ENCODE assay signal across 15 cellular contexts in genomic region chr2:19580830-19581229, GRCh38.
DNase-seq lines count a peak whose midpoint lies in the region; ATAC-seq and TF ChIP-seq lines count a peak whose summit lies in the region.
"Had no signal": no experiment of that assay in that cellular context is flagged by ENCODE, and none has a peak within 500 bp of the region (broad histone marks: within the 10 kb centered on the region; RNA-seq: fewer than 3 reads in every experiment).

No MANE protein-coding gene starts in this region.

- no peak for TF ChIP-seq CTCF in choroid plexus epithelial cell (conservative IDR thresholded peaks at IDR 0.05; ENCODE audit: low read depth, low read length)

- ATAC-seq in Right ventricle myocardium inferior (peak; percentile 39), GM21737 (IDR thresholded peaks at IDR 0.05; ENCODE audit: unreplicated experiment) (no peak), HG03025 (IDR thresholded peaks at IDR 0.05; ENCODE audit: low FRiP score, unreplicated experiment) (no peak), HG02885 (IDR thresholded peaks at IDR 0.05; ENCODE audit: poor library complexity, unreplicated experiment) (no peak)

- DNase-seq in Right ventricle myocardium inferior (ENCODE audit: missing footprints) (peak; percentile 49), cardiac septum (ENCODE audit: low spot score) (no peak), choroid plexus epithelial cell (ENCODE audit: low read depth) (peak; percentile 86), kidney tubule cell (ENCODE audit: low spot score) (peak; percentile 92), T-helper 2 cell (no peak)
- DNase-seq: activated CD4-positive, alpha-beta T cell treated with anti-CD3 and anti-CD28 coated beads, Interleukin-2, amount 50 U/mL, for 48 hours; activated T-cell treated with anti-CD3 and anti-CD28 coated beads, Interleukin-2, amount 50 U/mL, for 48 hours; DMS79; NCI-H2081; NCI-H524; PC-9 had no signal

- intact Hi-C loops in Right ventricle myocardium inferior (cut with DNase I), result no loop called here
- intact Hi-C loops in cardiac septum (cut with DNase I), result no loop called here

- H3K4me3 ChIP-seq in choroid plexus epithelial cell (ENCODE audit: low read depth, low read length), result no peak overlapping the region
- H3K4me3 ChIP-seq: PC-9, skin epidermis had no signal

Comparison
In these comparisons a context has a peak if more than half of its experiments do, and no peak if none do; other contexts are left out.
1. DNase-seq: peak in Right ventricle myocardium inferior (single experiment), choroid plexus epithelial cell (single experiment) and kidney tubule cell (single experiment); none in cardiac septum (single experiment) and T-helper 2 cell (0 of 5).